17 cellular contexts compared by ENCODE assay signal in genomic region chr10:95395947-95396449, GRCh38.
DNase-seq lines count a peak whose midpoint lies in the region; ATAC-seq, FAIRE-seq and TF ChIP-seq lines count a peak whose summit lies in the region.
"Had no signal": no experiment of that assay in that cellular context is flagged by ENCODE, and none has a peak within 500 bp of the region (broad histone marks: within the 10 kb centered on the region; RNA-seq: fewer than 3 reads in every experiment).

No MANE protein-coding gene starts in this region.

- peak in 1 of 2 donors; percentile 6 for TF ChIP-seq EP300 in tibial nerve (IDR thresholded peaks at IDR 0.05)

- H3K27ac Mint-ChIP-seq in mesothelial cell of epicardium: no peak overlapping the region
- H3K27ac Mint-ChIP-seq: activated naive CD8-positive, alpha-beta T cell treated with anti-CD3 and anti-CD28 coated beads, Interleukin-2, amount 10 ng/mL, durations not matched to agents 7 days and 5 days; nephron; T-helper 1 cell treated with Interleukin-12 subunit alpha and Interleukin-12 subunit beta and Interleukin-4 antibody, amounts not matched to agents 30 μg/mL and 1 μg/mL, for 36 hours had no signal

- H3K4me3 Mint-ChIP-seq in mesothelial cell of epicardium: no peak overlapping the region
- H3K4me3 Mint-ChIP-seq: activated naive CD8-positive, alpha-beta T cell treated with anti-CD3 and anti-CD28 coated beads, Interleukin-2, amount 10 ng/mL, durations not matched to agents 7 days and 5 days; nephron; T-helper 1 cell treated with Interleukin-12 subunit alpha and Interleukin-12 subunit beta and Interleukin-4 antibody, amounts not matched to agents 30 μg/mL and 1 μg/mL, for 36 hours had no signal

- H3K27me3 ChIP-seq in heart right ventricle: no peaks in the 10 kb centered on the region
- no peaks in the 10 kb centered on the region for H3K27me3 ChIP-seq in gastrocnemius medialis
- H3K27me3 ChIP-seq in tibial nerve: no peaks in the 10 kb centered on the region

- intact Hi-C loops in heart right ventricle (cut with DNase I): no loop called here
- intact Hi-C loops in gastrocnemius medialis (cut with DNase I; ENCODE audit: low total_unique reads): loop anchor here (1.0 kb wide), 1 partner anchor 10 kb away; no protein-coding TSS in a partner anchor

- peaks cover 4% of the 10 kb centered on the region for H3K4me1 Mint-ChIP-seq in mesothelial cell of epicardium

- ATAC-seq in heart right ventricle (peak; percentile 37 to 84 (median 68)), gastrocnemius medialis (peak; percentile 37 to 64)

- H3K36me3 ChIP-seq in heart right ventricle (peaks cover 0 to 100% (median 27%) of the 10 kb centered on the region in 9 donors), gastrocnemius medialis (peaks cover 0 to 67% of the 10 kb centered on the region in 2 donors), tibial nerve (peaks cover 0 to 79% (median 0%) of the 10 kb centered on the region in 3 donors)
- H3K36me3 ChIP-seq: HAP-1 had no signal

- peak; percentile 90 for FAIRE-seq in RCC 7860 (lab: Jason Lieb, UNC)

- H3K27me3 Mint-ChIP-seq in mesothelial cell of epicardium (ENCODE audit: low read depth): no peaks in the 10 kb centered on the region

- TF ChIP-seq CTCF in heart right ventricle (IDR thresholded peaks at IDR 0.05) (no peak), gastrocnemius medialis (IDR thresholded peaks at IDR 0.05 in 4 of 5, conservative IDR thresholded peaks at IDR 0.05 in 1 of 5) (no peak), tibial nerve (IDR thresholded peaks at IDR 0.05) (no peak), mesothelial cell of epicardium (IDR thresholded peaks at IDR 0.05; ENCODE audit: unreplicated experiment) (no peak)

- H3K9me3 ChIP-seq in heart right ventricle (no peaks in the 10 kb centered on the region), gastrocnemius medialis (no peaks in the 10 kb centered on the region), tibial nerve (no peaks in the 10 kb centered on the region)
- H3K9me3 ChIP-seq: HAP-1 had no signal

- peak; percentile 59 for DNase-seq in DMS79 treated with DMSO at 0.1 percent for 48 hours (lab: John Stamatoyannopoulos, UW)
- peak; percentile 77 for DNase-seq in RCC 7860 (ENCODE audit: low spot score)
- DNase-seq in heart right ventricle: peak; percentile 60 to 74
- DNase-seq in gastrocnemius medialis: peak; percentile 41 to 66
- no peak for DNase-seq in HuH-7.5 (ENCODE audit: low spot score)
- DNase-seq in GM03348 (ENCODE audit: low spot score): no peak
- DNase-seq in tibial nerve (ENCODE audit: low spot score in 2 of 2): no peak
- no peak for DNase-seq in mesothelial cell of epicardium (ENCODE audit: low spot score in 2 of 2, unreplicated experiment in 2 of 2)
- DNase-seq: activated naive CD8-positive, alpha-beta T cell treated with anti-CD3 and anti-CD28 coated beads, Interleukin-2, amount 10 ng/mL, durations not matched to agents 7 days and 5 days; activated T-cell treated with anti-CD3 and anti-CD28 coated beads for 4 hours; DMS53; erythroblast; stimulated activated CD4-positive, alpha-beta T cell treated with anti-CD3 and anti-CD28 coated beads, Interleukin-4, amount 100 ng/mL, for 4 hours had no signal

- in situ Hi-C loops in gastrocnemius medialis (cut with MboI; ENCODE audit: low sequenced_read_pairs in 4 of 4): no loop called here

- H3K9me3 Mint-ChIP-seq in mesothelial cell of epicardium: no peaks in the 10 kb centered on the region
- H3K9me3 Mint-ChIP-seq: activated naive CD8-positive, alpha-beta T cell treated with anti-CD3 and anti-CD28 coated beads, Interleukin-2, amount 10 ng/mL, durations not matched to agents 7 days and 5 days; nephron; T-helper 1 cell treated with Interleukin-12 subunit alpha and Interleukin-12 subunit beta and Interleukin-4 antibody, amounts not matched to agents 30 μg/mL and 1 μg/mL, for 36 hours had no signal

- no peak for TF ChIP-seq POLR2A in gastrocnemius medialis (IDR thresholded peaks at IDR 0.05)
- no peak for TF ChIP-seq POLR2A in tibial nerve (IDR thresholded peaks at IDR 0.05)

- H3K4me3 ChIP-seq in heart right ventricle (no peak overlapping the region), gastrocnemius medialis (no peak overlapping the region), tibial nerve (no peak overlapping the region)
- H3K4me3 ChIP-seq: HAP-1 had no signal

- peaks cover 17 to 100% (median 80%) of the 10 kb centered on the region in 9 donors for H3K4me1 ChIP-seq in heart right ventricle
- peaks cover 4 to 20% of the 10 kb centered on the region in 2 donors for H3K4me1 ChIP-seq in gastrocnemius medialis
- peaks cover 0 to 66% (median 12%) of the 10 kb centered on the region in 4 donors for H3K4me1 ChIP-seq in tibial nerve
- H3K4me1 ChIP-seq: HAP-1 had no signal

- peak overlapping the region; percentile 8 to 95 (median 53) for H3K27ac ChIP-seq in heart right ventricle
- H3K27ac ChIP-seq in gastrocnemius medialis: peak overlapping the region; percentile 91 to 98 (median 97)
- peak overlapping the region in 1 of 4 donors; percentile 13 for H3K27ac ChIP-seq in tibial nerve
- H3K27ac ChIP-seq: RWPE1 had no signal

- H3K36me3 Mint-ChIP-seq in mesothelial cell of epicardium: peaks cover 6% of the 10 kb centered on the region
- H3K36me3 Mint-ChIP-seq: activated naive CD8-positive, alpha-beta T cell treated with anti-CD3 and anti-CD28 coated beads, Interleukin-2, amount 10 ng/mL, durations not matched to agents 7 days and 5 days had no signal

- 44 to 60% methylated on average over 10 of the region's 10 CpGs for WGBS in heart right ventricle, 2 donors
- WGBS in tibial nerve, 2 donors: 89% methylated on average over 10 of the region's 10 CpGs

Comparison
In these comparisons a context has a peak if more than half of its experiments do, and no peak if none do; other contexts are left out.
1. DNase-seq: peak in DMS79 treated with DMSO at 0.1 percent for 48 hours (single experiment), RCC 7860 (single experiment), heart right ventricle (2 of 2) and gastrocnemius medialis (2 of 2); none in HuH-7.5 (single experiment), GM03348 (single experiment), tibial nerve (0 of 2) and mesothelial cell of epicardium (0 of 2).